In the genomic region with DNA sequence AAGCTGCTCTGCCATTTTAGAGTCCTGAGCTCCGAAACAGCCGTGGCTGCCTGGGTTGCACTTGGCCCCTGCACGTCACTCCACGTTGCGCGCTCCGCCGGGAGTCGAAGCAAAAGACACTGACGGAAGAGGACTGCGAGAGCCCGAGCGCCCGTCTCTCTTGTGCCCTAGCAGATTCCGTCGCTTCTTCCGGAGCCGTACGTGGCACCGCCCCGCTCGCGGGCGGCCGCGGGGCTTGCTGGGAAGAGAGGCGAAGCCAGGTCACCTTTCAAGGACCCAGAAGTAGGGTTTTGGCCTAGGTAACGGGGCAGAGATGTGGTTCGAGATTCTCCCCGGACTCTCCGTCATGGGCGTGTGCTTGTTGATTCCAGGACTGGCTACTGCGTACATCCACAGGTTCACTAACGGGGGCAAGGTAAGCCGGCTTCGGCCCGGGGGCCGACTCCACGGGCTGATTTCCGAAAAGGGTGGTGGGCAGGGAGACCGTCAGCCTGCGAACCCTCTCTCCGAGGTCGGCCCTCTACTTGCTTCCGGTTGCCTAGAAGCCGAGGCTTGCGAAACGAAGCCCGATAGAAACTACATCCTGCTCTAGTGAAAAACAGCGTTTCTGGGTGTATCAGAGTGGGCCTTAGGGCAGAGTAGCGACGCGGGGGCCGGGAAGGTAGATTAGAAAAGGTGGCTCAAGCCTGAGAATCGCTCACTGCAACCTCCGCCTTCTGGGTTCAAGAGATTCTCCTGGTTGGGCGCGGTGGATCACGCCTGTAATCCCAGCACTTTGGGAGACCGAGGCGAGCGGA, we compare ENCODE assay signal across 8 cellular contexts. TPM values are rescaled to one million over a fixed set of nuclear protein-coding genes. Genes with fewer than 3 reads are reported as not detected.
DNase-seq lines count a peak whose midpoint lies in the region; ATAC-seq, FAIRE-seq and TF ChIP-seq lines count a peak whose summit lies in the region.

Gene NDUFA1, plus strand, starts transcription at position 234 of the 797 bp plus-strand sequence. Its CDS starts 80 bp downstream, at position 314.
Gene RNF113A, minus strand, starts transcription at position 135 of the 797 bp plus-strand sequence. Its CDS starts 120 bp downstream, at position 15.

- H3K27ac Mint-ChIP-seq in central memory CD8-positive, alpha-beta T cell (ENCODE audit: low read depth), result peak within 1 kb of the TSS; percentile 98

- H3K9me3 Mint-ChIP-seq in central memory CD8-positive, alpha-beta T cell, result no peaks in the 10 kb centered on the region

- peak; percentile 88 for ATAC-seq in GM19023 (IDR thresholded peaks at IDR 0.05; ENCODE audit: unreplicated experiment)
- peak; percentile 96 for ATAC-seq in HG03196 (IDR thresholded peaks at IDR 0.05; ENCODE audit: unreplicated experiment)
- peak; percentile 93 to 96 for ATAC-seq in activated CD4-positive, CD25-positive, alpha-beta regulatory T cell treated with anti-CD3 and anti-CD28 coated beads, Interleukin-2, amount 50 U/mL, for 24 hours
- ATAC-seq in central memory CD8-positive, alpha-beta T cell (replicated peaks; ENCODE audit: extremely low read depth, poor library complexity, severe bottlenecking), result peak; percentile 89

- peak within 1 kb of the TSS; percentile 92 for H3K9ac ChIP-seq in keratinocyte (ENCODE audit: control insufficient read depth, extremely low read depth, insufficient read depth, low read length)

- no peaks in the 10 kb centered on the region for H4K20me1 ChIP-seq in keratinocyte (ENCODE audit: control insufficient read depth, extremely low read depth, insufficient read depth, low read length)

- H3K4me3 Mint-ChIP-seq in central memory CD8-positive, alpha-beta T cell, result peak within 1 kb of the TSS; percentile 95

- no peaks in the 10 kb centered on the region for H3K9me3 ChIP-seq in keratinocyte (ENCODE audit: control insufficient read depth, low read depth, low read length)

- DNase-seq in AG09309 (ENCODE audit: low read depth) (peak; percentile 49), NCI-H446 (lab: John Stamatoyannopoulos, UW) (peak; percentile 44 to 81), keratinocyte (ENCODE audit: low read depth, low spot score) (no peak)
- DNase-seq in central memory CD8-positive, alpha-beta T cell (ENCODE audit: low spot score in 2 of 2), result peak; percentile 64 to 79
- peak; percentile 68 to 74 for DNase-seq in stimulated activated CD4-positive, alpha-beta T cell treated with anti-CD3 and anti-CD28 coated beads, Interleukin-15, amount 100 ng/mL, for 1 hour (ENCODE audit: low read depth in 1 of 2, low spot score in 1 of 2)

- peak within 1 kb of the TSS; percentile 74 for H3K4me2 ChIP-seq in keratinocyte (ENCODE audit: control insufficient read depth, extremely low read depth, insufficient read depth, low read depth, low read length)

- H3K27me3 Mint-ChIP-seq in central memory CD8-positive, alpha-beta T cell, result no peaks in the 10 kb centered on the region

- H3K27ac ChIP-seq in keratinocyte (ENCODE audit: control insufficient read depth, insufficient read depth, low read length), result peak within 1 kb of the TSS; percentile 90

- H3K36me3 Mint-ChIP-seq in central memory CD8-positive, alpha-beta T cell (ENCODE audit: insufficient read depth), result peaks cover 33% of the 10 kb centered on the region

- H3K36me3 ChIP-seq in keratinocyte (ENCODE audit: control insufficient read depth in 2 of 2, extremely low read depth in 1 of 2, insufficient read depth in 2 of 2, low read length in 2 of 2), result no peaks in the 10 kb centered on the region

- no peaks in the 10 kb centered on the region for H3K9me1 ChIP-seq in keratinocyte (ENCODE audit: control insufficient read depth, extremely low read depth, insufficient read depth, low read length)

- dilution Hi-C loops in keratinocyte (cut with MboI; ENCODE audit: extremely low pct_ligation_motif_present, low sequenced_read_pairs), result no loop called here

- H3K4me3 ChIP-seq in AG09309 (ENCODE audit: control insufficient read depth, low read depth, low read length) (peak within 1 kb of the TSS; percentile 66), keratinocyte (ENCODE audit: control insufficient read depth in 2 of 3, extremely low read depth in 1 of 3, insufficient read depth in 2 of 3, low read depth in 1 of 3, low read length in 3 of 3) (peak within 1 kb of the TSS; percentile 51 to 66 (median 63))

- peaks cover 29% of the 10 kb centered on the region for H3K79me2 ChIP-seq in keratinocyte (ENCODE audit: control insufficient read depth, insufficient read depth, low read length)

- H2AFZ ChIP-seq in keratinocyte (ENCODE audit: control insufficient read depth, low read length), result peak within 1 kb of the TSS; percentile 83

- peaks cover 17% of the 10 kb centered on the region for H3K4me1 Mint-ChIP-seq in central memory CD8-positive, alpha-beta T cell

- TF ChIP-seq CTCF in AG09309 (IDR thresholded peaks at IDR 0.05; ENCODE audit: control insufficient read depth, insufficient read depth, low read depth, low read length, missing control alignments) (no peak), keratinocyte (optimal IDR thresholded peaks at IDR 0.05 in 1 of 3, IDR thresholded peaks at IDR 0.05 in 1 of 3, conservative IDR thresholded peaks at IDR 0.05 in 1 of 3; ENCODE audit: extremely low read depth in 1 of 3, insufficient read depth in 2 of 3, low read length in 3 of 3) (no peak)

- H3K4me1 ChIP-seq in keratinocyte (ENCODE audit: control insufficient read depth, extremely low read depth, insufficient read depth, low read length), result no peaks in the 10 kb centered on the region

- peak; percentile 32 for FAIRE-seq in keratinocyte (lab: Jason Lieb, UNC)

- H3K27me3 ChIP-seq in keratinocyte (ENCODE audit: control insufficient read depth, extremely low read depth, insufficient read depth, low read length), result no peaks in the 10 kb centered on the region

RNA-seq across cellular contexts. Expression of gene NDUFA1, which starts in this region (rescaled TPM):
- 150 to 282 TPM (median 207 TPM) in 3 replicates for polyA plus RNA-seq in keratinocyte
- polyA plus RNA-seq in keratinocyte (2011; ENCODE audit: low read depth), result 26.8 TPM
- polyA plus RNA-seq in keratinocyte (2011; cell fraction: cytosol; rRNA removed), result 225 and 234 TPM in 2 replicates
- polyA plus RNA-seq in keratinocyte (2011; cell fraction: nucleus; rRNA removed), result 46.4 and 95.0 TPM in 2 replicates
- polyA plus RNA-seq in keratinocyte (2012; ENCODE audit: low replicate concordance), result 163 and 192 TPM in 2 replicates
- 7.1 to 53.1 TPM (median 36.7 TPM) in 3 replicates for polyA minus RNA-seq in keratinocyte
- 53.7 TPM for polyA minus RNA-seq in keratinocyte (2011; cell fraction: cytosol; rRNA and poly(A)+ RNA removed)
- polyA minus RNA-seq in keratinocyte (2011; cell fraction: nucleus; rRNA and poly(A)+ RNA removed), result 13.1 and 16.1 TPM in 2 replicates

RNA-seq across cellular contexts. Expression of gene RNF113A, which starts in this region (rescaled TPM):
- polyA plus RNA-seq in keratinocyte, result 8.4 to 11.6 TPM (median 10.5 TPM) in 3 replicates
- 19.7 TPM for polyA plus RNA-seq in keratinocyte (2011; ENCODE audit: low read depth)
- 8.0 and 10.5 TPM in 2 replicates for polyA plus RNA-seq in keratinocyte (2011; cell fraction: cytosol; rRNA removed)
- polyA plus RNA-seq in keratinocyte (2011; cell fraction: nucleus; rRNA removed), result 12.5 and 13.5 TPM in 2 replicates
- 11.3 and 16.6 TPM in 2 replicates for polyA plus RNA-seq in keratinocyte (2012; ENCODE audit: low replicate concordance)
- 2.2 to 5.9 TPM (median 3.0 TPM) in 3 replicates for polyA minus RNA-seq in keratinocyte
- polyA minus RNA-seq in keratinocyte (2011; cell fraction: cytosol; rRNA and poly(A)+ RNA removed), result 5.9 TPM
- polyA minus RNA-seq in keratinocyte (2011; cell fraction: nucleus; rRNA and poly(A)+ RNA removed), result 2.7 and 3.1 TPM in 2 replicates
